ENCODE assay signal across 19 cellular contexts in genomic region chr20:18633411-18633810, GRCh38. TPM values are rescaled to one million over a fixed set of nuclear protein-coding genes. Genes with fewer than 3 reads are reported as not detected.
A peak's percentile ranks its signal among the peaks of the same experiment; 100 is the strongest.
DNase-seq lines count a peak whose midpoint lies in the region; ATAC-seq and TF ChIP-seq lines count a peak whose summit lies in the region.
"Had no signal": no experiment of that assay in that cellular context is flagged by ENCODE, and none has a peak within 500 bp of the region (broad histone marks: within the 10 kb centered on the region; RNA-seq: fewer than 3 reads in every experiment).

No MANE protein-coding gene starts in this region.

- H3K9me3 Mint-ChIP-seq in glutamatergic neuron (ENCODE audit: unreplicated experiment) = peaks cover 3% of the 10 kb centered on the region
- no peaks in the 10 kb centered on the region for H3K9me3 Mint-ChIP-seq in activated T-helper 1 cell treated with anti-CD3 and anti-CD28 coated beads, Interleukin-12 subunit alpha, Interleukin-12 subunit beta, Interleukin-2, Interleukin-4 antibody, amounts not matched to agents 30 ng/mL and 10 ng/mL and 1 ng/mL, durations not matched to agents 14 hours and 24 hours and 36 hours
- H3K9me3 Mint-ChIP-seq: CD4-positive, alpha-beta T cell; HFFc6 had no signal

- no peak overlapping the region for H3K9ac ChIP-seq in smooth muscle cell (ENCODE audit: low read depth)
- H3K9ac ChIP-seq: GM23248 had no signal

- H3K36me3 Mint-ChIP-seq in glutamatergic neuron (ENCODE audit: unreplicated experiment) = peaks cover 6% of the 10 kb centered on the region
- peaks cover 7% of the 10 kb centered on the region for H3K36me3 Mint-ChIP-seq in activated T-helper 1 cell treated with anti-CD3 and anti-CD28 coated beads, Interleukin-12 subunit alpha, Interleukin-12 subunit beta, Interleukin-2, Interleukin-4 antibody, amounts not matched to agents 30 ng/mL and 10 ng/mL and 1 ng/mL, durations not matched to agents 14 hours and 24 hours and 36 hours (ENCODE audit: low read depth)

- no peak overlapping the region for H3K27ac ChIP-seq in smooth muscle cell (ENCODE audit: low read depth)
- H3K27ac ChIP-seq: 22Rv1, A549, C4-2B, GM23248 had no signal

- H2AFZ ChIP-seq in smooth muscle cell (ENCODE audit: low read depth) = no peak overlapping the region
- H2AFZ ChIP-seq: GM23248 had no signal

- H4K20me1 ChIP-seq in smooth muscle cell (ENCODE audit: low read depth) = no peaks in the 10 kb centered on the region

- no peaks in the 10 kb centered on the region for H3K9me3 ChIP-seq in smooth muscle cell (replicated peaks; ENCODE audit: low read depth)
- H3K9me3 ChIP-seq: A549 had no signal

- ATAC-seq in GM18909 (IDR thresholded peaks at IDR 0.05; ENCODE audit: poor library complexity, unreplicated experiment) = no peak
- ATAC-seq in HG03432 (IDR thresholded peaks at IDR 0.05; ENCODE audit: unreplicated experiment) = no peak
- ATAC-seq: HepG2 had no signal

- H3K4me2 ChIP-seq in smooth muscle cell = peak overlapping the region; percentile 2
- H3K4me2 ChIP-seq: A549 had no signal

- no peak overlapping the region for H3K4me3 ChIP-seq in smooth muscle cell
- H3K4me3 ChIP-seq: A549, GM23248 had no signal

- WGBS in smooth muscle cell (ENCODE audit: low lambda C conversion rate) = 63% methylated on average over 2 of the region's 2 CpGs

- peak overlapping the region; percentile 63 for H3K27ac Mint-ChIP-seq in glutamatergic neuron (ENCODE audit: unreplicated experiment)
- no peak overlapping the region for H3K27ac Mint-ChIP-seq in activated T-helper 1 cell treated with anti-CD3 and anti-CD28 coated beads, Interleukin-12 subunit alpha, Interleukin-12 subunit beta, Interleukin-2, Interleukin-4 antibody, amounts not matched to agents 30 ng/mL and 10 ng/mL and 1 ng/mL, durations not matched to agents 14 hours and 24 hours and 36 hours
- H3K27ac Mint-ChIP-seq: CD4-positive, alpha-beta T cell; HFFc6 had no signal

- intact Hi-C loops in activated T-helper 1 cell treated with anti-CD3 and anti-CD28 coated beads, Interleukin-12 subunit alpha, Interleukin-12 subunit beta, Interleukin-2, Interleukin-4 antibody, amounts not matched to agents 30 ng/mL and 10 ng/mL and 1 ng/mL, durations not matched to agents 14 hours and 24 hours and 36 hours (cut with micrococcal nuclease) = loop anchor here (5.0 to 10.0 kb wide), 4 partner anchors 159 to 1029 kb away; no protein-coding TSS in a partner anchor

- H3K4me3 Mint-ChIP-seq in glutamatergic neuron (ENCODE audit: unreplicated experiment) = peak overlapping the region; percentile 66
- H3K4me3 Mint-ChIP-seq in activated T-helper 1 cell treated with anti-CD3 and anti-CD28 coated beads, Interleukin-12 subunit alpha, Interleukin-12 subunit beta, Interleukin-2, Interleukin-4 antibody, amounts not matched to agents 30 ng/mL and 10 ng/mL and 1 ng/mL, durations not matched to agents 14 hours and 24 hours and 36 hours = no peak overlapping the region
- H3K4me3 Mint-ChIP-seq: CD4-positive, alpha-beta T cell; HFFc6 had no signal

- no peaks in the 10 kb centered on the region for H3F3A ChIP-seq in smooth muscle cell (ENCODE audit: low read depth)

- no peaks in the 10 kb centered on the region for H3K36me3 ChIP-seq in smooth muscle cell (ENCODE audit: low read depth)

- H3K27me3 Mint-ChIP-seq in glutamatergic neuron (ENCODE audit: unreplicated experiment) = peaks cover 2% of the 10 kb centered on the region
- H3K27me3 Mint-ChIP-seq in activated T-helper 1 cell treated with anti-CD3 and anti-CD28 coated beads, Interleukin-12 subunit alpha, Interleukin-12 subunit beta, Interleukin-2, Interleukin-4 antibody, amounts not matched to agents 30 ng/mL and 10 ng/mL and 1 ng/mL, durations not matched to agents 14 hours and 24 hours and 36 hours (ENCODE audit: insufficient read depth) = no peaks in the 10 kb centered on the region
- H3K27me3 Mint-ChIP-seq: CD4-positive, alpha-beta T cell had no signal

- no peaks in the 10 kb centered on the region for H3K79me2 ChIP-seq in smooth muscle cell (ENCODE audit: low read depth)

- TF ChIP-seq CTCF in glutamatergic neuron (IDR thresholded peaks at IDR 0.05; ENCODE audit: partially characterized antibody, unreplicated experiment) (no peak), smooth muscle cell (IDR thresholded peaks at IDR 0.05; ENCODE audit: borderline replicate concordance, insufficient read depth, poor library complexity, severe bottlenecking) (no peak)

- peaks cover 32% of the 10 kb centered on the region for H3K4me1 Mint-ChIP-seq in glutamatergic neuron (ENCODE audit: low read depth, unreplicated experiment)
- peaks cover 2% of the 10 kb centered on the region for H3K4me1 Mint-ChIP-seq in activated T-helper 1 cell treated with anti-CD3 and anti-CD28 coated beads, Interleukin-12 subunit alpha, Interleukin-12 subunit beta, Interleukin-2, Interleukin-4 antibody, amounts not matched to agents 30 ng/mL and 10 ng/mL and 1 ng/mL, durations not matched to agents 14 hours and 24 hours and 36 hours (ENCODE audit: low read depth)

- DNase-seq in NCI-H146 (lab: John Stamatoyannopoulos, UW) = peak; percentile 20
- DNase-seq in NCI-H146 treated with DMSO at 0.1 percent for 48 hours (lab: John Stamatoyannopoulos, UW; ENCODE audit: unreplicated experiment) = no peak
- peak; percentile 69 for DNase-seq in glutamatergic neuron
- DNase-seq in smooth muscle cell (lab: John Stamatoyannopoulos, UW; ENCODE audit: unreplicated experiment) = no peak
- DNase-seq in activated T-helper 1 cell treated with anti-CD3 and anti-CD28 coated beads, Interleukin-12 subunit alpha, Interleukin-12 subunit beta, Interleukin-2, Interleukin-4 antibody, amounts not matched to agents 30 ng/mL and 10 ng/mL and 1 ng/mL, durations not matched to agents 14 hours and 24 hours and 36 hours (ENCODE audit: low spot score) = no peak
- DNase-seq in HuH-7 (ENCODE audit: low spot score) = no peak
- DNase-seq: AML-193; CD4-positive, alpha-beta T cell; DMS153; GDM1; GM23248; HCEC 1CT; HFFc6 had no signal

- H3K4me1 ChIP-seq in smooth muscle cell (ENCODE audit: low read depth) = no peaks in the 10 kb centered on the region
- H3K4me1 ChIP-seq: A549 had no signal

- no peaks in the 10 kb centered on the region for H3K27me3 ChIP-seq in smooth muscle cell (ENCODE audit: low read depth)

RNA-seq across cellular contexts. Expression of gene DTD1, which starts 45.6 kb away (rescaled TPM):
- total RNA-seq in glutamatergic neuron (ENCODE audit: unreplicated experiment) (90.2 TPM), smooth muscle cell (23.9 and 27.5 TPM in 2 replicates)
- polyA plus RNA-seq in smooth muscle cell = 26.9 and 27.2 TPM in 2 replicates
- total RNA-seq in activated T-helper 1 cell treated with anti-CD3 and anti-CD28 coated beads, Interleukin-12 subunit alpha, Interleukin-12 subunit beta, Interleukin-2, Interleukin-4 antibody, amounts not matched to agents 30 ng/mL and 10 ng/mL and 1 ng/mL, durations not matched to agents 14 hours and 24 hours and 36 hours = 37.7 and 44.0 TPM in 2 replicates

Comparison
In these comparisons a context has a peak if more than half of its experiments do, and no peak if none do; other contexts are left out.
1. DNase-seq: peak in NCI-H146 (single experiment) and glutamatergic neuron (single experiment); none in NCI-H146 treated with DMSO at 0.1 percent for 48 hours (single experiment), smooth muscle cell (single experiment), activated T-helper 1 cell treated with anti-CD3 and anti-CD28 coated beads, Interleukin-12 subunit alpha, Interleukin-12 subunit beta, Interleukin-2, Interleukin-4 antibody, amounts not matched to agents 30 ng/mL and 10 ng/mL and 1 ng/mL, durations not matched to agents 14 hours and 24 hours and 36 hours (single experiment) and HuH-7 (single experiment).